16 cellular contexts compared by ENCODE assay signal in genomic region chr17:54372071-54372720, GRCh38.
DNase-seq lines count a peak whose midpoint lies in the region; ATAC-seq, FAIRE-seq and TF ChIP-seq lines count a peak whose summit lies in the region.
"Had no signal": no experiment of that assay in that cellular context is flagged by ENCODE, and none has a peak within 500 bp of the region (broad histone marks: within the 10 kb centered on the region; RNA-seq: fewer than 3 reads in every experiment).

No MANE protein-coding gene starts in this region.

- H3K4me3 Mint-ChIP-seq in progenitor cell of endocrine pancreas (ENCODE audit: low read depth), result no peak overlapping the region
- H3K4me3 Mint-ChIP-seq: CD14-positive monocyte had no signal

- POLR2A ChIA-PET in H1 (lab: Charles Lee; ENCODE audit: partially characterized antibody), result no interaction called here

- no peaks in the 10 kb centered on the region for H3K23me2 ChIP-seq in H1 (ENCODE audit: low read depth, low read length)

- H2BK5ac ChIP-seq in H1 (ENCODE audit: low read depth, low read length) (no peak overlapping the region), mesendoderm (ENCODE audit: low read length) (no peak overlapping the region)

- H3K27me3 ChIP-seq in HUES48 (ENCODE audit: control insufficient read depth, insufficient read depth, low read length), result no peaks in the 10 kb centered on the region
- no peaks in the 10 kb centered on the region for H3K27me3 ChIP-seq in H1 (replicated peaks in 1 of 4; ENCODE audit: control insufficient read depth in 3 of 4, extremely low read depth in 1 of 4, insufficient read depth in 3 of 4, low read length in 3 of 4)
- H3K27me3 ChIP-seq in mesendoderm (ENCODE audit: insufficient read depth, low read length, poor library complexity), result no peaks in the 10 kb centered on the region
- no peaks in the 10 kb centered on the region for H3K27me3 ChIP-seq in foreskin keratinocyte

- 0 out of 2 replicates have a peak overlapping the region, but pooled peaks have one; percentile 28 for H2AFZ ChIP-seq in H1 (ENCODE audit: low read length)

- no peak overlapping the region for H3K4ac ChIP-seq in H1 (replicated peaks; ENCODE audit: insufficient read length, low read depth, low read length)
- H3K4ac ChIP-seq in mesendoderm (ENCODE audit: low read depth, low read length), result no peak overlapping the region

- CTCF ChIA-PET in H1 (lab: Charles Lee; ENCODE audit: partially characterized antibody), result no interaction called here

- H3K4me3 ChIP-seq in HUES48 (ENCODE audit: low read depth, low read length) (peak overlapping the region; percentile 36; the same call in 1 of the 2 replicates), H1 (ENCODE audit: extremely low read depth in 1 of 4, insufficient read depth in 2 of 4, low read depth in 3 of 4, low read length in 4 of 4) (0 out of 8 replicates have a peak overlapping the region, but pooled peaks of 1 of the 4 experiments have one; percentile 8), mesendoderm (ENCODE audit: low read length) (no peak overlapping the region)

- H3K56ac ChIP-seq in H1 (replicated peaks; ENCODE audit: insufficient read length, low read depth, low read length) (no peak overlapping the region), mesendoderm (ENCODE audit: low read length) (no peak overlapping the region)

- no peaks in the 10 kb centered on the region for H3K36me3 Mint-ChIP-seq in progenitor cell of endocrine pancreas (ENCODE audit: insufficient read depth)
- H3K36me3 Mint-ChIP-seq: CD14-positive monocyte had no signal

- no peak overlapping the region for H3K14ac ChIP-seq in H1 (ENCODE audit: insufficient read length)

- TF ChIP-seq EP300 in H1 (IDR thresholded peaks at IDR 0.05; ENCODE audit: borderline replicate concordance in 1 of 2, low read depth in 2 of 2, low read length in 2 of 2), result no peak

- H3K23ac ChIP-seq in H1 (ENCODE audit: insufficient read length) (no peak overlapping the region), mesendoderm (ENCODE audit: low read length) (no peak overlapping the region)

- H3K18ac ChIP-seq in H1 (ENCODE audit: extremely low read depth, low read length) (no peak overlapping the region), mesendoderm (ENCODE audit: low read length) (no peak overlapping the region)

- H3K9me3 ChIP-seq in HUES48 (ENCODE audit: control insufficient read depth, insufficient read depth, low read length) (peaks cover 10% of the 10 kb centered on the region; the same call in 1 of the 2 replicates), H1 (ENCODE audit: insufficient read depth in 2 of 2, low read depth in 1 of 2, low read length in 1 of 2) (peaks cover 3% of the 10 kb centered on the region in 2 experiments; a peak in 2 of 4 replicates)
- H3K9me3 ChIP-seq: Caco-2 had no signal

- no peak overlapping the region for H2BK12ac ChIP-seq in H1 (ENCODE audit: low read depth, low read length)

- no peaks in the 10 kb centered on the region for H3K79me2 ChIP-seq in H1 (ENCODE audit: control insufficient read depth in 1 of 2, insufficient read depth in 2 of 2, low read length in 2 of 2)
- H3K79me2 ChIP-seq in mesendoderm (ENCODE audit: control insufficient read depth, insufficient read depth, low read length), result no peaks in the 10 kb centered on the region

- H3K9ac ChIP-seq in HUES48 (ENCODE audit: low read depth, low read length), result peak overlapping the region; percentile 26; the same call in 1 of the 2 replicates
- no peak overlapping the region for H3K9ac ChIP-seq in H1 (replicated peaks in 1 of 4; ENCODE audit: extremely low read depth in 1 of 4, low read depth in 3 of 4, low read length in 3 of 4)
- no peak overlapping the region for H3K9ac ChIP-seq in mesendoderm (ENCODE audit: low read length)
- H3K9ac ChIP-seq: KMS-11 had no signal

- TF ChIP-seq CTCF in H1 (IDR thresholded peaks at IDR 0.05; ENCODE audit: control extremely low read depth in 1 of 3, insufficient read depth in 1 of 3, low read depth in 1 of 3, low read length in 3 of 3) (no peak), progenitor cell of endocrine pancreas (IDR thresholded peaks at IDR 0.05; ENCODE audit: unreplicated experiment) (no peak), foreskin keratinocyte (conservative IDR thresholded peaks at IDR 0.05) (no peak)

- DNase-seq in H1 (ENCODE audit: low read depth in 1 of 2, low spot score in 2 of 2) (no peak), mesendoderm (peak; percentile 80), progenitor cell of endocrine pancreas (ENCODE audit: low spot score, unreplicated experiment) (no peak), SIG-M5 (lab: John Stamatoyannopoulos, UW) (no peak), foreskin keratinocyte (no peak)
- no peak for DNase-seq in stimulated activated CD4-positive, alpha-beta T cell treated with anti-CD3 and anti-CD28 coated beads, Interleukin-4, amount 100 ng/mL, for 4 hours
- DNase-seq: AML-193, Caco-2, DMS79 treated with DMSO at 0.1 percent for 48 hours, NCI-H1092, NCI-H2081 treated with DMSO at 0.1 percent for 48 hours, NCI-H2227 treated with DMSO at 0.1 percent for 48 hours, NCI-H524 had no signal

- no peak for ATAC-seq in foreskin keratinocyte

- WGBS in H1 (ENCODE audit: extremely low coverage in 1 of 2, insufficient coverage in 1 of 2, insufficient read length in 1 of 2, insufficient replicate concordance in 2 of 2, low coverage in 1 of 2, low lambda C conversion rate in 2 of 2, missing lambda C conversion rate in 1 of 2), 2 experiments, result 25% methylated on average over 2 of the region's 2 CpGs; no CpG with 5 or more reads in 1 of the 2 experiments
- WGBS in mesendoderm (ENCODE audit: extremely low coverage, insufficient coverage, low lambda C conversion rate), result no CpG with 5 or more reads among the region's 2 CpGs

- no peak for TF ChIP-seq POLR2A in H1 (IDR thresholded peaks at IDR 0.05; ENCODE audit: control extremely low read depth in 1 of 2, low read depth in 2 of 2, low read length in 2 of 2)

- H4K20me1 ChIP-seq in H1 (replicated peaks in 1 of 2; ENCODE audit: control insufficient read depth in 1 of 2, insufficient read depth in 2 of 2, low read length in 2 of 2), result no peaks in the 10 kb centered on the region

- H3K79me1 ChIP-seq in H1 (ENCODE audit: low read depth, low read length) (no peaks in the 10 kb centered on the region), mesendoderm (ENCODE audit: low read length) (no peaks in the 10 kb centered on the region)

- H3K27me3 Mint-ChIP-seq in progenitor cell of endocrine pancreas, result no peaks in the 10 kb centered on the region

- H3K36me3 ChIP-seq in HUES48 (ENCODE audit: control insufficient read depth, insufficient read depth, low read length) (no peaks in the 10 kb centered on the region), H1 (ENCODE audit: control insufficient read depth in 2 of 4, insufficient read depth in 4 of 4, low read length in 3 of 4) (peaks cover 0 to 3% (median 0%) of the 10 kb centered on the region in 4 experiments; a peak in 1 of 8 replicates), mesendoderm (ENCODE audit: control insufficient read depth, insufficient read depth, low read length) (no peaks in the 10 kb centered on the region)

- peaks cover 12% of the 10 kb centered on the region for H3K9me3 Mint-ChIP-seq in progenitor cell of endocrine pancreas (ENCODE audit: low read depth)

- peaks cover 18% of the 10 kb centered on the region for H3K4me1 ChIP-seq in HUES48 (ENCODE audit: control insufficient read depth, insufficient read depth, low read length)
- peaks cover 0 to 2% (median 0%) of the 10 kb centered on the region in 4 experiments; a peak in 2 of 7 replicates for H3K4me1 ChIP-seq in H1 (replicated peaks in 1 of 4; ENCODE audit: control insufficient read depth in 3 of 4, insufficient read depth in 4 of 4, low read length in 3 of 4)
- no peaks in the 10 kb centered on the region for H3K4me1 ChIP-seq in mesendoderm (ENCODE audit: control insufficient read depth, low read depth, low read length)
- no peaks in the 10 kb centered on the region for H3K4me1 ChIP-seq in foreskin keratinocyte
- H3K4me1 ChIP-seq: Caco-2 had no signal

- H2BK20ac ChIP-seq in H1 (ENCODE audit: low read length), result no peak overlapping the region

- H3K4me1 Mint-ChIP-seq in progenitor cell of endocrine pancreas (ENCODE audit: low read depth), result peaks cover 10% of the 10 kb centered on the region
- H3K4me1 Mint-ChIP-seq: CD14-positive monocyte had no signal

- peak; percentile 39 for FAIRE-seq in H1 (lab: Jason Lieb, UNC)

- no peak overlapping the region for H4K8ac ChIP-seq in H1 (ENCODE audit: extremely low read depth, insufficient read depth, low read length)
- H4K8ac ChIP-seq in mesendoderm (ENCODE audit: low read depth, low read length), result no peak overlapping the region

- H4K5ac ChIP-seq in H1 (ENCODE audit: insufficient read length, low read depth, low read length) (no peak overlapping the region), mesendoderm (ENCODE audit: low read length) (no peak overlapping the region)

- no peak for TF ChIP-seq RAD21 in H1 (IDR thresholded peaks at IDR 0.05 in 1 of 2, conservative IDR thresholded peaks at IDR 0.05 in 1 of 2; ENCODE audit: low read depth in 2 of 2, low read length in 2 of 2)

- no peak overlapping the region for H2BK120ac ChIP-seq in H1 (replicated peaks; ENCODE audit: low read depth, low read length)
- no peak overlapping the region for H2BK120ac ChIP-seq in mesendoderm (ENCODE audit: low read depth, low read length)

- H3K27ac Mint-ChIP-seq in progenitor cell of endocrine pancreas, result peak overlapping the region; percentile 9
- H3K27ac Mint-ChIP-seq: CD14-positive monocyte had no signal

- H3K4me2 ChIP-seq in H1 (ENCODE audit: insufficient read depth in 1 of 2, low read depth in 2 of 2, low read length in 2 of 2), result no peak overlapping the region
- H3K4me2 ChIP-seq in mesendoderm (ENCODE audit: low read length), result no peak overlapping the region
- H3K4me2 ChIP-seq: KMS-11 had no signal

- no peak overlapping the region for H4K91ac ChIP-seq in H1 (replicated peaks; ENCODE audit: insufficient read length, low read length)

- H2AK5ac ChIP-seq in H1 (ENCODE audit: low read depth, low read length), result no peak overlapping the region
- no peak overlapping the region for H2AK5ac ChIP-seq in mesendoderm (ENCODE audit: low read length)

- H2BK15ac ChIP-seq in H1 (ENCODE audit: low read length) (no peak overlapping the region), mesendoderm (replicated peaks; ENCODE audit: low read depth) (no peak overlapping the region)

- H3K27ac ChIP-seq in HUES48 (ENCODE audit: low read depth, low read length), result peak overlapping the region; percentile 79
- H3K27ac ChIP-seq in H1 (ENCODE audit: low read depth, low read length), result peak overlapping the region; percentile 21; the same call in 1 of the 2 replicates
- H3K27ac ChIP-seq in mesendoderm (ENCODE audit: low read depth, low read length), result no peak overlapping the region
- H3K27ac ChIP-seq in foreskin keratinocyte, result no peak overlapping the region
- H3K27ac ChIP-seq: KMS-11 had no signal

TF ChIP-seq in H1, 55 proteins besides CTCF, POLR2A, EP300 and RAD21:
- TF ChIP-seq RBBP5 (IDR thresholded peaks at IDR 0.05; ENCODE audit: borderline replicate concordance, low read depth, low read length) (no peak), HDAC2 (IDR thresholded peaks at IDR 0.05; ENCODE audit: borderline replicate concordance in 1 of 2, low read depth in 2 of 2, low read length in 2 of 2) (no peak), SUZ12 (IDR thresholded peaks at IDR 0.05; ENCODE audit: low read length) (no peak), SP1 (IDR thresholded peaks at IDR 0.05; ENCODE audit: low read depth, low read length) (0 out of 2 replicates have a peak, but pooled peaks have one; percentile 14), SP2 (IDR thresholded peaks at IDR 0.05; ENCODE audit: low read length) (no peak)

Comparison
In these comparisons a context has a peak if more than half of its experiments do, and no peak if none do; other contexts are left out.
1. H3K27ac ChIP-seq: peak in HUES48 (single experiment) and H1 (single experiment); none in mesendoderm (single experiment) and foreskin keratinocyte (single experiment).